Comparison of ENCODE assay signal across 2 cellular contexts in the genomic region with DNA sequence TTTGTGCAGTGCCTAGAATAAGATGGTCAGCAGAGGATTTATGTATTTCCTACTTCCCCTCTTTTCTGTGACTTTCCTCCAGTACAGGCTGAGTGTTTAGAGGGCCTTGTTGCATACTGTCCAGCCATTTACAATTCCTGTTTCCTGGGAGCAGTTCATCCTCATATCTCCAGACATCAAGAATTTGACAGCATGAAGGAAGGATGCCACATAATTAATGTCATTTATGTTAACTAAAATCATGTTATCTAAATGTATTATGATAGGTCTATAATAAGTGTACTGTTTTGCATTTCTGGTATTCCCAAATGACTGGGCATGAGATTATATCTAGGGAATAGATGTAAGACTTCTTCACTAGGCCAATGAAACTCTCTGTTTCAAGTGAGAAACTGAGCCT.
TF ChIP-seq lines count a peak whose summit lies in the region.

No MANE protein-coding gene starts in this region.

TF ChIP-seq in SK-N-SH, 30 proteins besides CTCF, POLR2A, EP300 and RAD21 (continued from another document):
- TF ChIP-seq, protein P1, sequence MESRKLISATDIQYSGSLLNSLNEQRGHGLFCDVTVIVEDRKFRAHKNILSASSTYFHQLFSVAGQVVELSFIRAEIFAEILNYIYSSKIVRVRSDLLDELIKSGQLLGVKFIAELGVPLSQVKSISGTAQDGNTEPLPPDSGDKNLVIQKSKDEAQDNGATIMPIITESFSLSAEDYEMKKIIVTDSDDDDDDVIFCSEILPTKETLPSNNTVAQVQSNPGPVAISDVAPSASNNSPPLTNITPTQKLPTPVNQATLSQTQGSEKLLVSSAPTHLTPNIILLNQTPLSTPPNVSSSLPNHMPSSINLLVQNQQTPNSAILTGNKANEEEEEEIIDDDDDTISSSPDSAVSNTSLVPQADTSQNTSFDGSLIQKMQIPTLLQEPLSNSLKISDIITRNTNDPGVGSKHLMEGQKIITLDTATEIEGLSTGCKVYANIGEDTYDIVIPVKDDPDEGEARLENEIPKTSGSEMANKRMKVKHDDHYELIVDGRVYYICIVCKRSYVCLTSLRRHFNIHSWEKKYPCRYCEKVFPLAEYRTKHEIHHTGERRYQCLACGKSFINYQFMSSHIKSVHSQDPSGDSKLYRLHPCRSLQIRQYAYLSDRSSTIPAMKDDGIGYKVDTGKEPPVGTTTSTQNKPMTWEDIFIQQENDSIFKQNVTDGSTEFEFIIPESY (IDR thresholded peaks at IDR 0.05; ENCODE audit: borderline replicate concordance, low read depth) = no peak
- TF ChIP-seq, protein P2, sequence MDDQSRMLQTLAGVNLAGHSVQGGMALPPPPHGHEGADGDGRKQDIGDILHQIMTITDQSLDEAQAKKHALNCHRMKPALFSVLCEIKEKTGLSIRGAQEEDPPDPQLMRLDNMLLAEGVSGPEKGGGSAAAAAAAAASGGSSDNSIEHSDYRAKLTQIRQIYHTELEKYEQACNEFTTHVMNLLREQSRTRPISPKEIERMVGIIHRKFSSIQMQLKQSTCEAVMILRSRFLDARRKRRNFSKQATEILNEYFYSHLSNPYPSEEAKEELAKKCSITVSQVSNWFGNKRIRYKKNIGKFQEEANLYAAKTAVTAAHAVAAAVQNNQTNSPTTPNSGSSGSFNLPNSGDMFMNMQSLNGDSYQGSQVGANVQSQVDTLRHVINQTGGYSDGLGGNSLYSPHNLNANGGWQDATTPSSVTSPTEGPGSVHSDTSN (IDR thresholded peaks at IDR 0.05) = no peak
- TF ChIP-seq MEF2A (IDR thresholded peaks at IDR 0.05; ENCODE audit: borderline replicate concordance, low read depth) = no peak
- no peak for TF ChIP-seq JUND (IDR thresholded peaks at IDR 0.05)
- no peak for TF ChIP-seq NFIC (IDR thresholded peaks at IDR 0.05; ENCODE audit: borderline replicate concordance)
- peak; percentile 87 for TF ChIP-seq GATA2 (CRISPR knock-in tag; IDR thresholded peaks at IDR 0.05)
- no peak for TF ChIP-seq GABPA (IDR thresholded peaks at IDR 0.05; ENCODE audit: low read depth)
- TF ChIP-seq FOXJ3 (CRISPR knock-in tag; IDR thresholded peaks at IDR 0.05) = no peak
- TF ChIP-seq TCF12 (IDR thresholded peaks at IDR 0.05) = no peak
- no peak for TF ChIP-seq NRF1 (IDR thresholded peaks at IDR 0.05; ENCODE audit: low read depth, low read length)
- TF ChIP-seq, protein P3, sequence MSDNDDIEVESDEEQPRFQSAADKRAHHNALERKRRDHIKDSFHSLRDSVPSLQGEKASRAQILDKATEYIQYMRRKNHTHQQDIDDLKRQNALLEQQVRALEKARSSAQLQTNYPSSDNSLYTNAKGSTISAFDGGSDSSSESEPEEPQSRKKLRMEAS (IDR thresholded peaks at IDR 0.05; ENCODE audit: low read depth) = no peak
- TF ChIP-seq, protein P4, sequence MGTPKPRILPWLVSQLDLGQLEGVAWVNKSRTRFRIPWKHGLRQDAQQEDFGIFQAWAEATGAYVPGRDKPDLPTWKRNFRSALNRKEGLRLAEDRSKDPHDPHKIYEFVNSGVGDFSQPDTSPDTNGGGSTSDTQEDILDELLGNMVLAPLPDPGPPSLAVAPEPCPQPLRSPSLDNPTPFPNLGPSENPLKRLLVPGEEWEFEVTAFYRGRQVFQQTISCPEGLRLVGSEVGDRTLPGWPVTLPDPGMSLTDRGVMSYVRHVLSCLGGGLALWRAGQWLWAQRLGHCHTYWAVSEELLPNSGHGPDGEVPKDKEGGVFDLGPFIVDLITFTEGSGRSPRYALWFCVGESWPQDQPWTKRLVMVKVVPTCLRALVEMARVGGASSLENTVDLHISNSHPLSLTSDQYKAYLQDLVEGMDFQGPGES (IDR thresholded peaks at IDR 0.05; ENCODE audit: low read depth, low read length) = no peak
- no peak for TF ChIP-seq POLR2AphosphoS5 (IDR thresholded peaks at IDR 0.05; ENCODE audit: low read depth, low read length)
- no peak for TF ChIP-seq ELF1 (IDR thresholded peaks at IDR 0.05)
- TF ChIP-seq, protein P5, sequence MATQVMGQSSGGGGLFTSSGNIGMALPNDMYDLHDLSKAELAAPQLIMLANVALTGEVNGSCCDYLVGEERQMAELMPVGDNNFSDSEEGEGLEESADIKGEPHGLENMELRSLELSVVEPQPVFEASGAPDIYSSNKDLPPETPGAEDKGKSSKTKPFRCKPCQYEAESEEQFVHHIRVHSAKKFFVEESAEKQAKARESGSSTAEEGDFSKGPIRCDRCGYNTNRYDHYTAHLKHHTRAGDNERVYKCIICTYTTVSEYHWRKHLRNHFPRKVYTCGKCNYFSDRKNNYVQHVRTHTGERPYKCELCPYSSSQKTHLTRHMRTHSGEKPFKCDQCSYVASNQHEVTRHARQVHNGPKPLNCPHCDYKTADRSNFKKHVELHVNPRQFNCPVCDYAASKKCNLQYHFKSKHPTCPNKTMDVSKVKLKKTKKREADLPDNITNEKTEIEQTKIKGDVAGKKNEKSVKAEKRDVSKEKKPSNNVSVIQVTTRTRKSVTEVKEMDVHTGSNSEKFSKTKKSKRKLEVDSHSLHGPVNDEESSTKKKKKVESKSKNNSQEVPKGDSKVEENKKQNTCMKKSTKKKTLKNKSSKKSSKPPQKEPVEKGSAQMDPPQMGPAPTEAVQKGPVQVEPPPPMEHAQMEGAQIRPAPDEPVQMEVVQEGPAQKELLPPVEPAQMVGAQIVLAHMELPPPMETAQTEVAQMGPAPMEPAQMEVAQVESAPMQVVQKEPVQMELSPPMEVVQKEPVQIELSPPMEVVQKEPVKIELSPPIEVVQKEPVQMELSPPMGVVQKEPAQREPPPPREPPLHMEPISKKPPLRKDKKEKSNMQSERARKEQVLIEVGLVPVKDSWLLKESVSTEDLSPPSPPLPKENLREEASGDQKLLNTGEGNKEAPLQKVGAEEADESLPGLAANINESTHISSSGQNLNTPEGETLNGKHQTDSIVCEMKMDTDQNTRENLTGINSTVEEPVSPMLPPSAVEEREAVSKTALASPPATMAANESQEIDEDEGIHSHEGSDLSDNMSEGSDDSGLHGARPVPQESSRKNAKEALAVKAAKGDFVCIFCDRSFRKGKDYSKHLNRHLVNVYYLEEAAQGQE (IDR thresholded peaks at IDR 0.05; ENCODE audit: low read depth, low read length) = no peak

TF ChIP-seq in SK-N-SH treated with all-trans-retinoic acid at 6 μM for 48 hours, 23 proteins besides CTCF, POLR2A, EP300 and RAD21 (continued from another document):
- TF ChIP-seq, protein P6, sequence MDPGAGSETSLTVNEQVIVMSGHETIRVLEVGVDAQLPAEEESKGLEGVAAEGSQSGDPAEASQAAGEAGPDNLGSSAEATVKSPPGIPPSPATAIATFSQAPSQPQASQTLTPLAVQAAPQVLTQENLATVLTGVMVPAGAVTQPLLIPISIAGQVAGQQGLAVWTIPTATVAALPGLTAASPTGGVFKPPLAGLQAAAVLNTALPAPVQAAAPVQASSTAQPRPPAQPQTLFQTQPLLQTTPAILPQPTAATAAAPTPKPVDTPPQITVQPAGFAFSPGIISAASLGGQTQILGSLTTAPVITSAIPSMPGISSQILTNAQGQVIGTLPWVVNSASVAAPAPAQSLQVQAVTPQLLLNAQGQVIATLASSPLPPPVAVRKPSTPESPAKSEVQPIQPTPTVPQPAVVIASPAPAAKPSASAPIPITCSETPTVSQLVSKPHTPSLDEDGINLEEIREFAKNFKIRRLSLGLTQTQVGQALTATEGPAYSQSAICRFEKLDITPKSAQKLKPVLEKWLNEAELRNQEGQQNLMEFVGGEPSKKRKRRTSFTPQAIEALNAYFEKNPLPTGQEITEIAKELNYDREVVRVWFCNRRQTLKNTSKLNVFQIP (CRISPR knock-in tag; IDR thresholded peaks at IDR 0.05; ENCODE audit: borderline replicate concordance, low read depth) = no peak
- TF ChIP-seq, protein P7, sequence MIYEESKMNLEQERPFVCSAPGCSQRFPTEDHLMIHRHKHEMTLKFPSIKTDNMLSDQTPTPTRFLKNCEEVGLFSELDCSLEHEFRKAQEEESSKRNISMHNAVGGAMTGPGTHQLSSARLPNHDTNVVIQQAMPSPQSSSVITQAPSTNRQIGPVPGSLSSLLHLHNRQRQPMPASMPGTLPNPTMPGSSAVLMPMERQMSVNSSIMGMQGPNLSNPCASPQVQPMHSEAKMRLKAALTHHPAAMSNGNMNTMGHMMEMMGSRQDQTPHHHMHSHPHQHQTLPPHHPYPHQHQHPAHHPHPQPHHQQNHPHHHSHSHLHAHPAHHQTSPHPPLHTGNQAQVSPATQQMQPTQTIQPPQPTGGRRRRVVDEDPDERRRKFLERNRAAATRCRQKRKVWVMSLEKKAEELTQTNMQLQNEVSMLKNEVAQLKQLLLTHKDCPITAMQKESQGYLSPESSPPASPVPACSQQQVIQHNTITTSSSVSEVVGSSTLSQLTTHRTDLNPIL (CRISPR knock-in tag; IDR thresholded peaks at IDR 0.05; ENCODE audit: low read depth) = no peak
TF ChIP-seq in SK-N-SH treated with all-trans-retinoic acid at 6 μM for 48 hours: peak in this region for 3.
